ENCODE assay signal across 28 cellular contexts in the genomic region with DNA sequence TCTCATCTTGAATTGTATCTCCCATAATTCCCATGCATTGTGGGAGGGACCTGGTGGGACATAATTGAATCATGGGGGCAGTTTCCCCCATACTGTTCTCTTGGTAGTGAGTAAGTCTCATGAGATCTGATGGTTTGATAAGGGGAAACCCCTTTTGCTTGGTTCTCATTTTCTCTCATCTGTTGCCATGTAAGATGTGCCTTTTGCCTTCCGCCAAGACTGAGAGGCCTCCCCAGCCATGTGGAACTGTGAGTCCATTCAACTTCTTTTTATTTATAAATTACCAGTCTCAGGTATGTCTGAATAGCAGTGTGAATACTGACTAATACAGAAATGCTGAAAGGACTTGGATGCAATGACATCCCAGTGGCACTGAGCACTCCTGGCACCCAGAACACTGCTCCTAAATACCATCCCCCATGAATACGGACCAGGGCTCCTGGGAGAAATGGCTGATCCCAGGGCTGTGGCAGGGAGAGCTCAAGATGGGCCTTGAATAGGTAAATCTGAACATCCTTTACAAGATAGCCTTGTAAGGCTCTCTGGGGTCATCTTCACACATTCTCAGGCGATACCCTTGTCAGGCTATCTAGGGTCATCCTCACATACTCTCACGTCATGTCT. TPM values are rescaled to one million over a fixed set of nuclear protein-coding genes. Genes with fewer than 3 reads are reported as not detected.
A peak's percentile ranks its signal among the peaks of the same experiment; 100 is the strongest.
DNase-seq lines count a peak whose midpoint lies in the region; ATAC-seq and TF ChIP-seq lines count a peak whose summit lies in the region.
"Had no signal": no experiment of that assay in that cellular context is flagged by ENCODE, and none has a peak within 500 bp of the region (broad histone marks: within the 10 kb centered on the region; RNA-seq: fewer than 3 reads in every experiment).

No MANE protein-coding gene starts in this region.

- no peak overlapping the region for H3K9ac ChIP-seq in BLaER1

- H3K9me3 Mint-ChIP-seq in activated CD4-positive, alpha-beta T cell treated with anti-CD3 and anti-CD28 coated beads, Interleukin-2, amount 10 ng/mL, durations not matched to agents 24 days and 14 days = no peaks in the 10 kb centered on the region
- H3K9me3 Mint-ChIP-seq in activated T-helper 1 cell treated with anti-CD3 and anti-CD28 coated beads, Interleukin-12 subunit alpha, Interleukin-12 subunit beta, Interleukin-2, Interleukin-4 antibody, amounts not matched to agents 30 ng/mL and 10 ng/mL and 1 ng/mL, durations not matched to agents 14 hours and 24 hours and 36 hours = no peaks in the 10 kb centered on the region
- no peaks in the 10 kb centered on the region for H3K9me3 Mint-ChIP-seq in progenitor cell of endocrine pancreas (ENCODE audit: low read depth)
- H3K9me3 Mint-ChIP-seq: effector memory CD8-positive, alpha-beta T cell had no signal

- H3K4me1 Mint-ChIP-seq in activated CD4-positive, alpha-beta T cell treated with anti-CD3 and anti-CD28 coated beads, Interleukin-2, amount 10 ng/mL, durations not matched to agents 24 days and 14 days = peaks cover 10% of the 10 kb centered on the region
- peaks cover 10% of the 10 kb centered on the region for H3K4me1 Mint-ChIP-seq in activated T-helper 1 cell treated with anti-CD3 and anti-CD28 coated beads, Interleukin-12 subunit alpha, Interleukin-12 subunit beta, Interleukin-2, Interleukin-4 antibody, amounts not matched to agents 30 ng/mL and 10 ng/mL and 1 ng/mL, durations not matched to agents 14 hours and 24 hours and 36 hours (ENCODE audit: low read depth)
- peaks cover 12% of the 10 kb centered on the region for H3K4me1 Mint-ChIP-seq in progenitor cell of endocrine pancreas (ENCODE audit: low read depth)

- no peak overlapping the region for H3K27ac ChIP-seq in BLaER1
- H3K27ac ChIP-seq: adrenal gland, breast epithelium, coronary artery, foreskin keratinocyte, heart right ventricle, HL-60, SJCRH30, tibial nerve had no signal

- peaks cover 56% of the 10 kb centered on the region for H3K4me1 ChIP-seq in BLaER1

- no peaks in the 10 kb centered on the region for H4K20me1 ChIP-seq in BLaER1

- H3K27me3 ChIP-seq in BLaER1 = no peaks in the 10 kb centered on the region
- H3K27me3 ChIP-seq: adrenal gland, breast epithelium, foreskin keratinocyte, heart right ventricle, SJCRH30, tibial nerve had no signal

- H3K36me3 ChIP-seq in BLaER1 = no peaks in the 10 kb centered on the region
- H3K36me3 ChIP-seq: adrenal gland, breast epithelium, HAP-1, heart right ventricle, SJCRH30, tibial nerve had no signal

- H3K36me3 Mint-ChIP-seq in activated CD4-positive, alpha-beta T cell treated with anti-CD3 and anti-CD28 coated beads, Interleukin-2, amount 10 ng/mL, durations not matched to agents 24 days and 14 days (ENCODE audit: low read depth) = no peaks in the 10 kb centered on the region
- H3K36me3 Mint-ChIP-seq in activated T-helper 1 cell treated with anti-CD3 and anti-CD28 coated beads, Interleukin-12 subunit alpha, Interleukin-12 subunit beta, Interleukin-2, Interleukin-4 antibody, amounts not matched to agents 30 ng/mL and 10 ng/mL and 1 ng/mL, durations not matched to agents 14 hours and 24 hours and 36 hours (ENCODE audit: low read depth) = no peaks in the 10 kb centered on the region
- peaks cover 2% of the 10 kb centered on the region for H3K36me3 Mint-ChIP-seq in progenitor cell of endocrine pancreas (ENCODE audit: insufficient read depth)

- H3K4me3 Mint-ChIP-seq in activated CD4-positive, alpha-beta T cell treated with anti-CD3 and anti-CD28 coated beads, Interleukin-2, amount 10 ng/mL, durations not matched to agents 24 days and 14 days = no peak overlapping the region
- peak overlapping the region; percentile 37 for H3K4me3 Mint-ChIP-seq in activated T-helper 1 cell treated with anti-CD3 and anti-CD28 coated beads, Interleukin-12 subunit alpha, Interleukin-12 subunit beta, Interleukin-2, Interleukin-4 antibody, amounts not matched to agents 30 ng/mL and 10 ng/mL and 1 ng/mL, durations not matched to agents 14 hours and 24 hours and 36 hours
- H3K4me3 Mint-ChIP-seq in progenitor cell of endocrine pancreas (ENCODE audit: low read depth) = peak overlapping the region; percentile 10
- H3K4me3 Mint-ChIP-seq: effector memory CD8-positive, alpha-beta T cell had no signal

- no peaks in the 10 kb centered on the region for H3K27me3 Mint-ChIP-seq in activated CD4-positive, alpha-beta T cell treated with anti-CD3 and anti-CD28 coated beads, Interleukin-2, amount 10 ng/mL, durations not matched to agents 24 days and 14 days
- no peaks in the 10 kb centered on the region for H3K27me3 Mint-ChIP-seq in activated T-helper 1 cell treated with anti-CD3 and anti-CD28 coated beads, Interleukin-12 subunit alpha, Interleukin-12 subunit beta, Interleukin-2, Interleukin-4 antibody, amounts not matched to agents 30 ng/mL and 10 ng/mL and 1 ng/mL, durations not matched to agents 14 hours and 24 hours and 36 hours (ENCODE audit: insufficient read depth)
- no peaks in the 10 kb centered on the region for H3K27me3 Mint-ChIP-seq in progenitor cell of endocrine pancreas
- H3K27me3 Mint-ChIP-seq: effector memory CD8-positive, alpha-beta T cell had no signal

- no peak overlapping the region for H3K27ac Mint-ChIP-seq in activated CD4-positive, alpha-beta T cell treated with anti-CD3 and anti-CD28 coated beads, Interleukin-2, amount 10 ng/mL, durations not matched to agents 24 days and 14 days
- no peak overlapping the region for H3K27ac Mint-ChIP-seq in activated T-helper 1 cell treated with anti-CD3 and anti-CD28 coated beads, Interleukin-12 subunit alpha, Interleukin-12 subunit beta, Interleukin-2, Interleukin-4 antibody, amounts not matched to agents 30 ng/mL and 10 ng/mL and 1 ng/mL, durations not matched to agents 14 hours and 24 hours and 36 hours
- no peak overlapping the region for H3K27ac Mint-ChIP-seq in progenitor cell of endocrine pancreas
- H3K27ac Mint-ChIP-seq: effector memory CD8-positive, alpha-beta T cell had no signal

- no peak for ATAC-seq in GM19351 (IDR thresholded peaks at IDR 0.05; ENCODE audit: unreplicated experiment)
- ATAC-seq: effector memory CD8-positive, alpha-beta T cell; esophagus mucosa; foreskin keratinocyte; heart right ventricle; left lobe of liver had no signal

- intact Hi-C loops in activated CD4-positive, alpha-beta T cell treated with anti-CD3 and anti-CD28 coated beads, Interleukin-2, amount 10 ng/mL, durations not matched to agents 24 days and 14 days (cut with micrococcal nuclease) = no loop called here
- intact Hi-C loops in activated T-helper 1 cell treated with anti-CD3 and anti-CD28 coated beads, Interleukin-12 subunit alpha, Interleukin-12 subunit beta, Interleukin-2, Interleukin-4 antibody, amounts not matched to agents 30 ng/mL and 10 ng/mL and 1 ng/mL, durations not matched to agents 14 hours and 24 hours and 36 hours (cut with micrococcal nuclease) = no loop called here

- peak overlapping the region; percentile 45 for H3K4me2 ChIP-seq in BLaER1

- DNase-seq in activated CD4-positive, alpha-beta T cell treated with anti-CD3 and anti-CD28 coated beads, Interleukin-2, amount 10 ng/mL, durations not matched to agents 24 days and 14 days = peak; percentile 51
- DNase-seq in activated CD4-positive, alpha-beta T cell treated with anti-CD3 and anti-CD28 coated beads for 1 hour = no peak
- no peak for DNase-seq in activated T-helper 1 cell treated with anti-CD3 and anti-CD28 coated beads, Interleukin-12 subunit alpha, Interleukin-12 subunit beta, Interleukin-2, Interleukin-4 antibody, amounts not matched to agents 30 ng/mL and 10 ng/mL and 1 ng/mL, durations not matched to agents 14 hours and 24 hours and 36 hours (ENCODE audit: low spot score)
- DNase-seq in progenitor cell of endocrine pancreas (ENCODE audit: low spot score, unreplicated experiment) (no peak), A172 (ENCODE audit: low spot score) (no peak), anterior cingulate cortex (lab: John Stamatoyannopoulos, UW) (no peak)
- DNase-seq: activated CD4-positive, alpha-beta T cell treated with anti-CD3 and anti-CD28 coated beads for 4 hours; activated CD8-positive, alpha-beta memory T cell treated with anti-CD3 and anti-CD28 coated beads, Interleukin-2, amount 50 U/mL, for 4 hours; activated gamma-delta T cell; Calu3; effector memory CD8-positive, alpha-beta T cell; heart right ventricle; Kasumi-1; NCI-H1694 treated with DMSO at 0.1 percent for 48 hours; NCI-H526 treated with DMSO at 0.1 percent for 48 hours; SJCRH30 had no signal

- no peaks in the 10 kb centered on the region for H3K9me3 ChIP-seq in BLaER1
- H3K9me3 ChIP-seq: adrenal gland, breast epithelium, heart right ventricle, SJCRH30, tibial nerve had no signal

- TF ChIP-seq CTCF in progenitor cell of endocrine pancreas (IDR thresholded peaks at IDR 0.05; ENCODE audit: unreplicated experiment) = no peak

- H3K4me3 ChIP-seq in BLaER1 = no peak overlapping the region
- H3K4me3 ChIP-seq: adrenal gland, breast epithelium, coronary artery, HAP-1, heart right ventricle, SJCRH30, tibial nerve had no signal

RNA-seq across cellular contexts. Expression of a gene that starts 19.4 kb away (rescaled TPM):
- total RNA-seq in activated CD4-positive, alpha-beta T cell treated with anti-CD3 and anti-CD28 coated beads, Interleukin-2, amount 10 ng/mL, durations not matched to agents 24 days and 14 days = 19.9 and 24.2 TPM in 2 replicates
- total RNA-seq in activated T-helper 1 cell treated with anti-CD3 and anti-CD28 coated beads, Interleukin-12 subunit alpha, Interleukin-12 subunit beta, Interleukin-2, Interleukin-4 antibody, amounts not matched to agents 30 ng/mL and 10 ng/mL and 1 ng/mL, durations not matched to agents 14 hours and 24 hours and 36 hours = 21.2 and 21.9 TPM in 2 replicates
- total RNA-seq in progenitor cell of endocrine pancreas = 14.1 and 16.8 TPM in 2 replicates
- total RNA-seq in A172 (2014; rRNA removed; shearing (Covaris generic)) = 57.3 and 70.3 TPM in 2 replicates

RNA-seq across cellular contexts. Expression of a gene that starts 52.7 kb away (rescaled TPM):
- 0.09 TPM in 1 of 2 replicates, not detected in the other for total RNA-seq in activated CD4-positive, alpha-beta T cell treated with anti-CD3 and anti-CD28 coated beads, Interleukin-2, amount 10 ng/mL, durations not matched to agents 24 days and 14 days
- not detected in 2 replicates for total RNA-seq in activated T-helper 1 cell treated with anti-CD3 and anti-CD28 coated beads, Interleukin-12 subunit alpha, Interleukin-12 subunit beta, Interleukin-2, Interleukin-4 antibody, amounts not matched to agents 30 ng/mL and 10 ng/mL and 1 ng/mL, durations not matched to agents 14 hours and 24 hours and 36 hours
- 0.50 and 0.64 TPM in 2 replicates for total RNA-seq in progenitor cell of endocrine pancreas
- 7.3 and 12.1 TPM in 2 replicates for total RNA-seq in A172 (2014; rRNA removed; shearing (Covaris generic))
- total RNA-seq: SJCRH30; T-helper 1 cell treated with Interleukin-12 subunit alpha and Interleukin-12 subunit beta and Interleukin-4 antibody, amounts not matched to agents 30 ng/mL and 1 ng/mL, for 36 hours had no signal
